8 cellular contexts compared by ENCODE assay signal in the genomic region with DNA sequence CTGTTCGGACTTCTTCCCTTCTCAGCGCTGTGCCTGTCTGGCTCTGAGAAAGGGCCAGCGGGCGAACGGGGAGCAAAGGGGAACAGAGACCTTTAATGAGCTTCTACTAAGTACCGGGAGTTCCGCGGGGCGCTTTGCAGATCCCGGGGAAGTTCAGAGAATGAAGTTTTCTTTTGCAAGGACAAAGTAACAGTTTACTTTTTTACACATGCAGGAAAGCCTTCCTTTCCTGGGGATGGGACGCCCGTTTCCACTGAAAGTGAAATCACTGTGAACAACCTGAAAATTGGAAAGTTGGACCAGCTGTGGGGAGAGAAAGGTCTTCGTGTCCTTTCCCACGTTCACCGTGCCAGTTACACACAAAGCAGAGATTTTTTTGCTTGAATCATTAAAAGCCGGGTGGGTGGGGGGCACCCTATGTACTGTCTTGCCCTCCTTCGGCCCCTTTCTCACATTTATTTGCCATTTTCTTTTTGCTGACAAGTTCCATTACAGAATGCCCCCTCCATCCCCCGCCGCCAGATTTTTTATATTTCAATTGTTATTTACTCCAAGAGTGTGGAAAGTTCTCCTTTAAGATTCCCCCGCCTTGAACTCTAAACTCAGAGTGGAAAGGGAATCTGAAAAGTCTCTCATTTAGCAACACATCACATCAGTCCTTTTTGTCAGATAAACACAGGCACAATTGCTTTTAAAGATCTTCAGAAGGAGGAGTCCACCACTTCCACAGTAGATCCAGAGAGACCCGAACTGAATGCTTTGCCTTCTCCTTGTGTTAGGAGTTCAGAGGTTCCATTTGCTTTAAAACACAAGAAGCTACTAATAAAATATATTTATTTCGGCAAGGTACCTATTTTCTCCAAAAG. TPM values are rescaled to one million over a fixed set of nuclear protein-coding genes. Genes with fewer than 3 reads are reported as not detected.
DNase-seq lines count a peak whose midpoint lies in the region; ATAC-seq and TF ChIP-seq lines count a peak whose summit lies in the region.

No MANE protein-coding gene starts in this region.

- H3K27ac Mint-ChIP-seq in activated naive CD8-positive, alpha-beta T cell, result no peak overlapping the region

- no peaks in the 10 kb centered on the region for H4K20me1 ChIP-seq in hepatocyte (ENCODE audit: insufficient read depth, poor library complexity, severe bottlenecking)
- peaks cover 39% of the 10 kb centered on the region for H4K20me1 ChIP-seq in smooth muscle cell (ENCODE audit: low read depth)

- H3K27me3 ChIP-seq in hepatocyte, result no peaks in the 10 kb centered on the region
- no peaks in the 10 kb centered on the region for H3K27me3 ChIP-seq in smooth muscle cell (ENCODE audit: low read depth)

- H3K4me2 ChIP-seq in hepatocyte (peak overlapping the region; percentile 78), smooth muscle cell (peak overlapping the region; percentile 97)

- no peaks in the 10 kb centered on the region for H3K9me3 ChIP-seq in hepatocyte (ENCODE audit: low read depth)
- no peaks in the 10 kb centered on the region for H3K9me3 ChIP-seq in smooth muscle cell (replicated peaks; ENCODE audit: low read depth)

- 7% methylated on average over 22 of the region's 22 CpGs for WGBS in hepatocyte (ENCODE audit: low lambda C conversion rate, missing lambda C conversion rate)
- 5% methylated on average over 22 of the region's 22 CpGs for WGBS in smooth muscle cell (ENCODE audit: low lambda C conversion rate)

- ATAC-seq in HG02938 (IDR thresholded peaks at IDR 0.05; ENCODE audit: unreplicated experiment), result peak; percentile 27
- no peak for ATAC-seq in HG02763 (IDR thresholded peaks at IDR 0.05; ENCODE audit: unreplicated experiment)
- ATAC-seq in GM18873 (IDR thresholded peaks at IDR 0.05; ENCODE audit: low FRiP score, unreplicated experiment), result no peak

- H3K4me1 ChIP-seq in hepatocyte (ENCODE audit: insufficient read depth), result peaks cover 23% of the 10 kb centered on the region
- peaks cover 27% of the 10 kb centered on the region for H3K4me1 ChIP-seq in smooth muscle cell (ENCODE audit: low read depth)

- no peaks in the 10 kb centered on the region for H3K9me2 ChIP-seq in hepatocyte (replicated peaks; ENCODE audit: insufficient read depth)

- H3K9me3 Mint-ChIP-seq in activated naive CD8-positive, alpha-beta T cell (ENCODE audit: low read depth), result no peaks in the 10 kb centered on the region

- no peak for TF ChIP-seq CTCF in GM12864 (IDR thresholded peaks at IDR 0.05; ENCODE audit: low read depth, low read length, missing control alignments)
- no peak for TF ChIP-seq CTCF in hepatocyte (IDR thresholded peaks at IDR 0.05; ENCODE audit: poor library complexity)
- no peak for TF ChIP-seq CTCF in smooth muscle cell (IDR thresholded peaks at IDR 0.05; ENCODE audit: borderline replicate concordance, insufficient read depth, poor library complexity, severe bottlenecking)
- TF ChIP-seq CTCF in GM10266 (IDR thresholded peaks at IDR 0.05; ENCODE audit: control insufficient read depth, insufficient read depth, low read depth, missing control alignments), result no peak

- H3K36me3 ChIP-seq in hepatocyte (replicated peaks; ENCODE audit: insufficient read depth, low read depth) (no peaks in the 10 kb centered on the region), smooth muscle cell (ENCODE audit: low read depth) (peaks cover 3% of the 10 kb centered on the region)

- H3K36me3 Mint-ChIP-seq in activated naive CD8-positive, alpha-beta T cell, result no peaks in the 10 kb centered on the region

- H3K4me3 ChIP-seq in GM12864 (ENCODE audit: low read depth, low read length), result peak overlapping the region; percentile 58
- H3K4me3 ChIP-seq in hepatocyte, result peak overlapping the region; percentile 26
- H3K4me3 ChIP-seq in smooth muscle cell, result peak overlapping the region; percentile 74

- H3K79me2 ChIP-seq in hepatocyte (peaks cover 32% of the 10 kb centered on the region), smooth muscle cell (ENCODE audit: low read depth) (peaks cover 68% of the 10 kb centered on the region)

- H3K27me3 Mint-ChIP-seq in activated naive CD8-positive, alpha-beta T cell, result peaks cover 36% of the 10 kb centered on the region

- H2AFZ ChIP-seq in hepatocyte, result peak overlapping the region; percentile 52
- H2AFZ ChIP-seq in smooth muscle cell (ENCODE audit: low read depth), result peak overlapping the region; percentile 34

- no peak for DNase-seq in GM12864 (ENCODE audit: low read depth)
- peak; percentile 50 for DNase-seq in hepatocyte (ENCODE audit: low spot score)
- no peak for DNase-seq in smooth muscle cell (lab: John Stamatoyannopoulos, UW; ENCODE audit: unreplicated experiment)
- no peak for DNase-seq in GM10266 (ENCODE audit: extremely low spot score)

- peak overlapping the region; percentile 86 for H3K4me3 Mint-ChIP-seq in activated naive CD8-positive, alpha-beta T cell

- H3K9ac ChIP-seq in smooth muscle cell (ENCODE audit: low read depth), result peak overlapping the region; percentile 97

- peaks cover 58% of the 10 kb centered on the region for H3F3A ChIP-seq in smooth muscle cell (ENCODE audit: low read depth)

- H3K4me1 Mint-ChIP-seq in activated naive CD8-positive, alpha-beta T cell (ENCODE audit: low read depth), result peaks cover 16% of the 10 kb centered on the region

- peak overlapping the region; percentile 95 for H3K27ac ChIP-seq in hepatocyte
- H3K27ac ChIP-seq in smooth muscle cell (ENCODE audit: low read depth), result peak overlapping the region; percentile 100

RNA-seq across cellular contexts. Expression of gene FN1, which starts 1.1 kb away (rescaled TPM):
- total RNA-seq in hepatocyte, result 2,129 and 3,020 TPM in 2 replicates
- 1,572 and 1,650 TPM in 2 replicates for polyA plus RNA-seq in hepatocyte
- total RNA-seq in smooth muscle cell, result 21,173 and 21,295 TPM in 2 replicates
- 8,934 and 10,917 TPM in 2 replicates for polyA plus RNA-seq in smooth muscle cell
